17 cellular contexts compared by ENCODE assay signal in the genomic region with DNA sequence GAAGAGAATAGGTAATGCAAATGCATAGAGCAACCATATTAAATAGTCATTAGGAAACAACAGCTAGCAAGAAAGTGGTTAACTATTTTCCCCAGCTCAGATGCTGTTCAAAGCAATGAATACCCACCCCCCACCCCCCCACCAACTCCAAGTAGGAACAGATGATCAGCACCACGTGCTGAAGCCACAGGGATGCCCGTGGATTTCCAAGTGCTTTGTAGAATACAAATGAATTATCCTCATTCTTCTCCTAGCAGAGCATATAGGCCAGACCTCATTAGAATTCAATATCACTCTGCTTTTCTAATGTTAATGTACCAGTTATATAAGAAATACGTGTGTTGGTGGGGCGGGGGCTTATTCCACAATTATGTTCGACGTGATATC.
A peak's percentile ranks its signal among the peaks of the same experiment; 100 is the strongest.
DNase-seq lines count a peak whose midpoint lies in the region; ATAC-seq and TF ChIP-seq lines count a peak whose summit lies in the region.
"Had no signal": no experiment of that assay in that cellular context is flagged by ENCODE, and none has a peak within 500 bp of the region (broad histone marks: within the 10 kb centered on the region; RNA-seq: fewer than 3 reads in every experiment).

No MANE protein-coding gene starts in this region.

- H3K9me3 Mint-ChIP-seq in neural progenitor cell, result no peaks in the 10 kb centered on the region
- H3K9me3 Mint-ChIP-seq: activated B cell treated with CpG ODN at 0.5 μM for 24 hours had no signal

- H3K36me3 Mint-ChIP-seq in neural progenitor cell, result no peaks in the 10 kb centered on the region
- H3K36me3 Mint-ChIP-seq: activated CD8-positive, alpha-beta memory T cell treated with anti-CD3 and anti-CD28 coated beads, Interleukin-2, amount 10 ng/mL, durations not matched to agents 7 days and 5 days had no signal

- no peak overlapping the region for H2AFZ ChIP-seq in neural progenitor cell (replicated peaks)

- no peaks in the 10 kb centered on the region for H3K79me2 ChIP-seq in neural progenitor cell (ENCODE audit: low read depth)

- H3K27ac ChIP-seq in neural progenitor cell, result no peak overlapping the region
- H3K27ac ChIP-seq: BLaER1, heart right ventricle, pancreas, skin epidermis, transverse colon had no signal

- DNase-seq in NCI-H1092 treated with DMSO at 0.1 percent for 48 hours (lab: John Stamatoyannopoulos, UW), result peak; percentile 96
- peak; percentile 83 for DNase-seq in NCI-H2227 (lab: John Stamatoyannopoulos, UW; ENCODE audit: unreplicated experiment)
- peak; percentile 77 for DNase-seq in cerebellar cortex (ENCODE audit: low spot score)
- peak; percentile 53 for DNase-seq in neural progenitor cell (ENCODE audit: low spot score)
- no peak for DNase-seq in ureter (ENCODE audit: low spot score)
- no peak for DNase-seq in HuH-7.5 (ENCODE audit: low spot score)
- no peak for DNase-seq in activated naive CD4-positive, alpha-beta T cell (lab: John Stamatoyannopoulos, UW)
- DNase-seq: activated B cell treated with CpG ODN at 0.5 μM for 24 hours; activated CD8-positive, alpha-beta memory T cell treated with anti-CD3 and anti-CD28 coated beads, Interleukin-2, amount 10 ng/mL, durations not matched to agents 7 days and 5 days; heart right ventricle; kidney; NCI-H526 treated with DMSO at 0.1 percent for 48 hours; pancreas; transverse colon had no signal

- H3K4me2 ChIP-seq in neural progenitor cell, result peak overlapping the region; percentile 86
- H3K4me2 ChIP-seq: BLaER1 had no signal

- H3F3A ChIP-seq in neural progenitor cell (ENCODE audit: low read depth), result peaks cover 21% of the 10 kb centered on the region

- peaks cover 61% of the 10 kb centered on the region for H3K4me1 Mint-ChIP-seq in neural progenitor cell
- H3K4me1 Mint-ChIP-seq: activated B cell treated with CpG ODN at 0.5 μM for 24 hours; activated CD8-positive, alpha-beta memory T cell treated with anti-CD3 and anti-CD28 coated beads, Interleukin-2, amount 10 ng/mL, durations not matched to agents 7 days and 5 days had no signal

- H4K20me1 ChIP-seq in neural progenitor cell (ENCODE audit: low read depth), result no peaks in the 10 kb centered on the region
- H4K20me1 ChIP-seq: BLaER1 had no signal

- H3K27ac Mint-ChIP-seq in neural progenitor cell, result peak overlapping the region; percentile 91
- H3K27ac Mint-ChIP-seq: activated B cell treated with CpG ODN at 0.5 μM for 24 hours; activated CD8-positive, alpha-beta memory T cell treated with anti-CD3 and anti-CD28 coated beads, Interleukin-2, amount 10 ng/mL, durations not matched to agents 7 days and 5 days had no signal

- no peaks in the 10 kb centered on the region for H3K9me3 ChIP-seq in neural progenitor cell (ENCODE audit: low read depth)
- H3K9me3 ChIP-seq: BLaER1, heart right ventricle, pancreas, transverse colon had no signal

- H3K4me1 ChIP-seq in neural progenitor cell, result peaks cover 52% of the 10 kb centered on the region
- H3K4me1 ChIP-seq: pancreas, transverse colon had no signal

- H3K4me3 ChIP-seq in neural progenitor cell, result peak overlapping the region; percentile 42
- H3K4me3 ChIP-seq: BLaER1, heart right ventricle, pancreas, skin epidermis, transverse colon had no signal

- no peak for ATAC-seq in HG03565 (IDR thresholded peaks at IDR 0.05; ENCODE audit: unreplicated experiment)
- ATAC-seq: activated CD8-positive, alpha-beta memory T cell treated with anti-CD3 and anti-CD28 coated beads, Interleukin-2, amount 10 ng/mL, durations not matched to agents 7 days and 5 days; heart right ventricle had no signal

- H3K27me3 Mint-ChIP-seq in neural progenitor cell (ENCODE audit: insufficient read depth, low read depth), result no peaks in the 10 kb centered on the region
- H3K27me3 Mint-ChIP-seq: activated B cell treated with CpG ODN at 0.5 μM for 24 hours had no signal

- H3K27me3 ChIP-seq in neural progenitor cell, result no peaks in the 10 kb centered on the region
- H3K27me3 ChIP-seq: transverse colon had no signal

- no peaks in the 10 kb centered on the region for H3K36me3 ChIP-seq in neural progenitor cell
- H3K36me3 ChIP-seq: BLaER1, heart right ventricle, pancreas, transverse colon had no signal

- H3K4me3 Mint-ChIP-seq in neural progenitor cell, result peak overlapping the region; percentile 59
- H3K4me3 Mint-ChIP-seq: activated B cell treated with CpG ODN at 0.5 μM for 24 hours; activated CD8-positive, alpha-beta memory T cell treated with anti-CD3 and anti-CD28 coated beads, Interleukin-2, amount 10 ng/mL, durations not matched to agents 7 days and 5 days had no signal

- no peak overlapping the region for H3K9ac ChIP-seq in neural progenitor cell
- H3K9ac ChIP-seq: BLaER1 had no signal

- TF ChIP-seq CTCF in neural progenitor cell (IDR thresholded peaks at IDR 0.05), result no peak

Comparison
In these comparisons a context has a peak if more than half of its experiments do, and no peak if none do; other contexts are left out.
1. DNase-seq: peak in NCI-H1092 treated with DMSO at 0.1 percent for 48 hours (single experiment), NCI-H2227 (single experiment), cerebellar cortex (single experiment) and neural progenitor cell (single experiment); none in ureter (single experiment), HuH-7.5 (single experiment) and activated naive CD4-positive, alpha-beta T cell (0 of 4).